28 cellular contexts compared by ENCODE assay signal in the genomic region with DNA sequence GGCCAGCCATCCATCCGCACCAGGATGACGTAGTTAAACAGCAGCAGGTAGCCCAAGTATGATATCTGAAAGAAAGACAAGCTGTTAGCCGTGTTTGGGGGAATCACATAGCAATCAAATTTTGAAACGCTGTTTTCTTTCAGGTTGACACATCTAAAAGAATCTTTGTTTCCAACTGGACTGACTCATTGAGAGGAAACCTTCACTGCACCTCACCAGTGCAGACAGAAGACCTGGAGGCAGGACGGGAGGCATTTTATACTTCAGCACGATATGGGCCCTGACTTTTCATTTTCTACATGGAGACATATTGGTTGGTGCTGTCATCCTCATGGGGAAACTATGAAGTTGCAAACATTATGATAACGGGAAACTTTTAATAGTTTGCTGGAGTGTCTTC.
"Had no signal": no experiment of that assay in that cellular context is flagged by ENCODE, and none has a peak within 500 bp of the region (broad histone marks: within the 10 kb centered on the region; RNA-seq: fewer than 3 reads in every experiment).

No MANE protein-coding gene starts in this region.

- H3K4me3 ChIP-seq: adrenal gland, body of pancreas, cardiac muscle cell, colonic mucosa, dorsolateral prefrontal cortex, esophagus squamous epithelium had no signal

- H3K4me1 ChIP-seq: adrenal gland, body of pancreas, colonic mucosa had no signal

- FAIRE-seq: frontal cortex had no signal

- ATAC-seq: activated naive CD8-positive, alpha-beta T cell treated with anti-CD3 and anti-CD28 coated beads, Interleukin-2, amount 50 U/mL, for 24 hours; activated T-cell treated with anti-CD3 and anti-CD28 coated beads, Interleukin-2, amount 50 U/mL, for 4 hours; activated T-helper 17 cell treated with anti-CD3 and anti-CD28 coated beads, Interleukin-2, amount 50 U/mL, for 72 hours; body of pancreas had no signal

- H3K9me3 ChIP-seq: adrenal gland, body of pancreas, colonic mucosa, esophagus squamous epithelium had no signal

- H3K36me3 ChIP-seq: adrenal gland, cardiac muscle cell, colonic mucosa, esophagus squamous epithelium had no signal

- H3K27me3 ChIP-seq: adrenal gland, body of pancreas, cardiac muscle cell, colonic mucosa, esophagus squamous epithelium had no signal

- DNase-seq: activated CD4-positive, alpha-beta memory T cell treated with anti-CD3 and anti-CD28 coated beads, Interleukin-2, amount 10 ng/mL, durations not matched to agents 7 days and 5 days; activated CD4-positive, alpha-beta T cell treated with anti-CD3 and anti-CD28 coated beads for 1 hour; activated CD4-positive, alpha-beta T cell treated with anti-CD3 and anti-CD28 coated beads for 4 hours; activated CD4-positive, alpha-beta T cell treated with anti-CD3 and anti-CD28 coated beads, Interleukin-2, amount 10 ng/mL, durations not matched to agents 7 days and 5 days; activated CD4-positive, alpha-beta T cell treated with anti-CD3 and anti-CD28 coated beads, Interleukin-2, amount 50 U/mL, for 4 hours; activated effector memory CD4-positive, alpha-beta T cell treated with Interleukin-2 at 50 U/mL for 16 hours; activated gamma-delta T cell treated with Interleukin-2 at 50 U/mL for 16 hours; activated naive CD4-positive, alpha-beta T cell treated with Interleukin-2 at 50 U/mL for 16 hours; activated naive CD8-positive, alpha-beta T cell treated with anti-CD3 and anti-CD28 coated beads for 36 hours; activated naive CD8-positive, alpha-beta T cell treated with anti-CD3 and anti-CD28 coated beads, Interleukin-2, amount 50 U/mL, for 24 hours; activated T-cell treated with anti-CD3 and anti-CD28 coated beads, Interleukin-2, amount 50 U/mL, for 4 hours; adrenal gland; amygdala; aorta; body of pancreas; central memory CD4-positive, alpha-beta T cell; cerebellar nuclear complex; colonic mucosa; dorsolateral prefrontal cortex; effector memory CD4-positive, alpha-beta T cell; endodermal cell; esophagus squamous epithelium; foreskin fibroblast; head of caudate nucleus; T-helper 2 cell had no signal

- H3K27ac ChIP-seq: adrenal gland, body of pancreas, cardiac muscle cell, colonic mucosa, dorsolateral prefrontal cortex, esophagus squamous epithelium had no signal
